Comparison of ENCODE assay signal across 1 cellular context in the genomic region with DNA sequence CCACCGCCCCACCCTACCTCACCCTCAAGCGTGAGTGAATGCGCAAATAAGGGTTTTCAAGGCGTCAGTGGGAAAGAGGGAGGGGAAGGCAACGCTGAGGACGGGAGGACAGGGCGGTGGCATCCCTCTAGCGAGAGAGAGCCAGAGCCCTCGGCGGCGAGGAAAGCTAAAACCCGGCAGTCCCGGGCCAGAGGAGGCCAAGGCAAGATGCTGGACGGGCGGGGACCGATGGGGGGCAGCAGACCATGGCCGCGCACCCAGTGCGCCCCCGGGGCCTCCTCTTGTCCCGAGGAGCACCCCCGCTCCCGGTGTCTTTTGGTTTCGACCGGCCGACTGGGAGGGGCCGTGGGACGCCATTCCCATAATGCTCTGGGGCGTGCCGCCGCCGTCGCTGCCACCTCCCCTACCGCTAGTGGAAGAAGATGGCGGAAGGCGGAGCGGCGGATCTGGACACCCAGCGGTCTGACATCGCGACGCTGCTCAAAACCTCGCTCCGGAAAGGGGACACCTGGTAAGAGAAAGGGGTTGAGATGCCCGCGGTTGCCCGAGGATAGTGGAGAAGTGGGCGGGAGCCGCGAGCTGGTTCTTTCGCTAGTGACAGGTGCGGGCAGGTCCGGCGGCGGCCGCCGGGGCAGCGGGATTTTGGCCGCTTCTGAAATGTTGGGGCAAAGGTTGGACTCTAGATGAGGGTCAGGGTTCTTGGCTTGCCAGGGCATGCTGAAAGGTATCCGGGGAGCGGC.
TF ChIP-seq lines count a peak whose summit lies in the region.

A gene (plus strand): TSS at position 412 of the 740 bp plus-strand sequence. CDS start 11 bp downstream, at position 423.

TF ChIP-seq in HepG2, 621 proteins besides CTCF, POLR2A, EP300 and RAD21 (continued from another document and continues in another):
- TF ChIP-seq MAZ (IDR thresholded peaks at IDR 0.05; ENCODE audit: borderline replicate concordance, low read depth, low read length) (peak; percentile 81; the same call in 1 of the 2 replicates), MAZ (CRISPR knock-in tag; IDR thresholded peaks at IDR 0.05; ENCODE audit: low read depth) (peak; percentile 84), ZFAT (CRISPR knock-in tag; conservative IDR thresholded peaks at IDR 0.05) (no peak), IKZF4 (CRISPR knock-in tag; IDR thresholded peaks at IDR 0.05; ENCODE audit: borderline replicate concordance, low read depth, not compliant biosample characterization) (peak; percentile 57), ZNF260 (CRISPR knock-in tag; IDR thresholded peaks at IDR 0.05; ENCODE audit: borderline replicate concordance, low read depth) (no peak), ZIK1 (CRISPR knock-in tag; IDR thresholded peaks at IDR 0.05; ENCODE audit: borderline replicate concordance, low read depth) (peak; percentile 27; the same call in 1 of the 2 replicates), ZNF235 (CRISPR knock-in tag; IDR thresholded peaks at IDR 0.05; ENCODE audit: borderline replicate concordance) (peak; percentile 68; the same call in 1 of the 2 replicates), IKZF1 (IDR thresholded peaks at IDR 0.05) (no peak), SUZ12 (IDR thresholded peaks at IDR 0.05; ENCODE audit: low read depth, low read length) (peak; percentile 49; the same call in 1 of the 2 replicates), KLF12 (CRISPR knock-in tag; IDR thresholded peaks at IDR 0.05; ENCODE audit: borderline replicate concordance) (peak; percentile 67; the same call in 1 of the 2 replicates), GPN1 (CRISPR knock-in tag; IDR thresholded peaks at IDR 0.05; ENCODE audit: borderline replicate concordance) (no peak), MED1 (CRISPR knock-in tag; IDR thresholded peaks at IDR 0.05) (peak; percentile 77), ZNF446 (CRISPR knock-in tag; IDR thresholded peaks at IDR 0.05) (peak; percentile 60; the same call in 1 of the 2 replicates), MEIS2 (CRISPR knock-in tag; IDR thresholded peaks at IDR 0.05) (no peak; the same call in 1 of the 2 replicates), TCF7L2 (IDR thresholded peaks at IDR 0.05; ENCODE audit: low read depth, low read length) (no peak), KMT2B (CRISPR knock-in tag; IDR thresholded peaks at IDR 0.05) (peak; percentile 96), ZNF564 (CRISPR knock-in tag; IDR thresholded peaks at IDR 0.05) (no peak), FOXO1 (CRISPR knock-in tag; IDR thresholded peaks at IDR 0.05) (peak; percentile 53; the same call in 1 of the 2 replicates), NR2F2 (IDR thresholded peaks at IDR 0.05; ENCODE audit: borderline replicate concordance, low read depth) (no peak), GABPA (IDR thresholded peaks at IDR 0.05; ENCODE audit: low read depth, low read length) (no peak), GABPA (CRISPR knock-in tag; IDR thresholded peaks at IDR 0.05; ENCODE audit: low read depth) (peak; percentile 70), ZNF790 (CRISPR knock-in tag; IDR thresholded peaks at IDR 0.05; ENCODE audit: borderline replicate concordance) (0 out of 2 replicates have a peak, but pooled peaks have one; percentile 86), FOXJ3 (CRISPR knock-in tag; IDR thresholded peaks at IDR 0.05; ENCODE audit: borderline replicate concordance) (no peak; the same call in 1 of the 2 replicates), ZNF383 (CRISPR knock-in tag; IDR thresholded peaks at IDR 0.05; ENCODE audit: borderline replicate concordance) (0 out of 2 replicates have a peak, but pooled peaks have one; percentile 85), IRF2 (CRISPR knock-in tag; IDR thresholded peaks at IDR 0.05) (peak; percentile 86), PRPF4 (IDR thresholded peaks at IDR 0.05; ENCODE audit: low read depth, low read length, poor library complexity, severe bottlenecking) (no peak), CEBPB (IDR thresholded peaks at IDR 0.05; ENCODE audit: borderline replicate concordance, low read depth, low read length) (no peak), RFX3 (CRISPR knock-in tag; IDR thresholded peaks at IDR 0.05) (no peak), LCORL (IDR thresholded peaks at IDR 0.05) (no peak), LCORL (CRISPR knock-in tag; IDR thresholded peaks at IDR 0.05) (peak; percentile 97), PAF1 (CRISPR knock-in tag; IDR thresholded peaks at IDR 0.05) (no peak), HNF4A (CRISPR knock-in tag; IDR thresholded peaks at IDR 0.05) (no peak), NR3C1 (CRISPR knock-in tag; IDR thresholded peaks at IDR 0.05) (no peak), HDAC6 (IDR thresholded peaks at IDR 0.05; ENCODE audit: low read depth, low read length) (no peak), ZNF546 (CRISPR knock-in tag; conservative IDR thresholded peaks at IDR 0.05) (no peak; the same call in 1 of the 2 replicates)
- TF ChIP-seq, protein P1, sequence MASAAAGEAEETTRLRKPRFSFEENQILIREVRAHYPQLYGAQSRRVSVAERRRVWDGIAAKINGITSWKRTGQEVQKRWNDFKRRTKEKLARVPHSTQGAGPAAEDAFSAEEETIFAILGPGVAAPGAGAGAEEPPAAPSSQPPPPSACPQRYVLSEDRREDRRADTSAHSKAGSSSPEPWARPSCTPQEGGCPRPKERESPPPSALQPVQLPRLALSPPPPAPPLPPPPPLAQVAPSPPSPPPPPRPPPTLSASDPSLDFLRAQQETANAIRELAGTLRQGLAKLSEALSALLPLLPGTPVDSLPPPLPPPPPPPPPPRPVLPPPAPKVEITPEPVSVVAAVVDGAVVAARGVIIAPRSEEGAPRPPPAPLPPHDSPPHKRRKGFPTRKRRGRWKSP (CRISPR knock-in tag; IDR thresholded peaks at IDR 0.05): no peak
- TF ChIP-seq, protein P2, sequence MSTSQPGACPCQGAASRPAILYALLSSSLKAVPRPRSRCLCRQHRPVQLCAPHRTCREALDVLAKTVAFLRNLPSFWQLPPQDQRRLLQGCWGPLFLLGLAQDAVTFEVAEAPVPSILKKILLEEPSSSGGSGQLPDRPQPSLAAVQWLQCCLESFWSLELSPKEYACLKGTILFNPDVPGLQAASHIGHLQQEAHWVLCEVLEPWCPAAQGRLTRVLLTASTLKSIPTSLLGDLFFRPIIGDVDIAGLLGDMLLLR (CRISPR knock-in tag; IDR thresholded peaks at IDR 0.05): peak; percentile 53; the same call in 1 of the 2 replicates
- TF ChIP-seq, protein P3, sequence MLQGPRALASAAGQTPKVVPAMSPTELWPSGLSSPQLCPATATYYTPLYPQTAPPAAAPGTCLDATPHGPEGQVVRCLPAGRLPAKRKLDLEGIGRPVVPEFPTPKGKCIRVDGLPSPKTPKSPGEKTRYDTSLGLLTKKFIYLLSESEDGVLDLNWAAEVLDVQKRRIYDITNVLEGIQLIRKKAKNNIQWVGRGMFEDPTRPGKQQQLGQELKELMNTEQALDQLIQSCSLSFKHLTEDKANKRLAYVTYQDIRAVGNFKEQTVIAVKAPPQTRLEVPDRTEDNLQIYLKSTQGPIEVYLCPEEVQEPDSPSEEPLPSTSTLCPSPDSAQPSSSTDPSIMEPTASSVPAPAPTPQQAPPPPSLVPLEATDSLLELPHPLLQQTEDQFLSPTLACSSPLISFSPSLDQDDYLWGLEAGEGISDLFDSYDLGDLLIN (CRISPR knock-in tag; IDR thresholded peaks at IDR 0.05; ENCODE audit: borderline replicate concordance): no peak
- TF ChIP-seq, protein P4, sequence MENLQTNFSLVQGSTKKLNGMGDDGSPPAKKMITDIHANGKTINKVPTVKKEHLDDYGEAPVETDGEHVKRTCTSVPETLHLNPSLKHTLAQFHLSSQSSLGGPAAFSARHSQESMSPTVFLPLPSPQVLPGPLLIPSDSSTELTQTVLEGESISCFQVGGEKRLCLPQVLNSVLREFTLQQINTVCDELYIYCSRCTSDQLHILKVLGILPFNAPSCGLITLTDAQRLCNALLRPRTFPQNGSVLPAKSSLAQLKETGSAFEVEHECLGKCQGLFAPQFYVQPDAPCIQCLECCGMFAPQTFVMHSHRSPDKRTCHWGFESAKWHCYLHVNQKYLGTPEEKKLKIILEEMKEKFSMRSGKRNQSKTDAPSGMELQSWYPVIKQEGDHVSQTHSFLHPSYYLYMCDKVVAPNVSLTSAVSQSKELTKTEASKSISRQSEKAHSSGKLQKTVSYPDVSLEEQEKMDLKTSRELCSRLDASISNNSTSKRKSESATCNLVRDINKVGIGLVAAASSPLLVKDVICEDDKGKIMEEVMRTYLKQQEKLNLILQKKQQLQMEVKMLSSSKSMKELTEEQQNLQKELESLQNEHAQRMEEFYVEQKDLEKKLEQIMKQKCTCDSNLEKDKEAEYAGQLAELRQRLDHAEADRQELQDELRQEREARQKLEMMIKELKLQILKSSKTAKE (CRISPR knock-in tag; IDR thresholded peaks at IDR 0.05; ENCODE audit: borderline replicate concordance): no peak
- TF ChIP-seq, protein P5, sequence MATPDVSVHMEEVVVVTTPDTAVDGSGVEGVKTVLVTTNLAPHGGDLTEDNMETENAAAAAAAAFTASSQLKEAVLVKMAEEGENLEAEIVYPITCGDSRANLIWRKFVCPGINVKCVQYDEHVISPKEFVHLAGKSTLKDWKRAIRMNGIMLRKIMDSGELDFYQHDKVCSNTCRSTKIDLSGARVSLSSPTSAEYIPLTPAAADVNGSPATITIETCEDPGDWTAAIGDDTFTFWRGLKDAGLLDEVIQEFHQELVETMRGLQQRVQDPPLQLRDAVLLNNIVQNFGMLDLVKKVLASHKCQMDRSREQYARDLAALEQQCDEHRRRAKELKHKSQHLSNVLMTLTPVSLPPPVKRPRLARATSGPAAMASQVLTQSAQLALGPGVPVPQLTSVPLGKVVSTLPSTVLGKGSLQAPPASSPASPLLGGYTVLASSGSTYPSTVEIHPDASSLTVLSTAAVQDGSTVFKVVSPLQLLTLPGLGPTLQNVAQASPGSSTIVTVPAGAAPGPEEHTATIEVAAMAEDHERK (CRISPR knock-in tag; IDR thresholded peaks at IDR 0.05; ENCODE audit: low read depth): 0 out of 2 replicates have a peak, but pooled peaks have one; percentile 21
- TF ChIP-seq, protein P6, sequence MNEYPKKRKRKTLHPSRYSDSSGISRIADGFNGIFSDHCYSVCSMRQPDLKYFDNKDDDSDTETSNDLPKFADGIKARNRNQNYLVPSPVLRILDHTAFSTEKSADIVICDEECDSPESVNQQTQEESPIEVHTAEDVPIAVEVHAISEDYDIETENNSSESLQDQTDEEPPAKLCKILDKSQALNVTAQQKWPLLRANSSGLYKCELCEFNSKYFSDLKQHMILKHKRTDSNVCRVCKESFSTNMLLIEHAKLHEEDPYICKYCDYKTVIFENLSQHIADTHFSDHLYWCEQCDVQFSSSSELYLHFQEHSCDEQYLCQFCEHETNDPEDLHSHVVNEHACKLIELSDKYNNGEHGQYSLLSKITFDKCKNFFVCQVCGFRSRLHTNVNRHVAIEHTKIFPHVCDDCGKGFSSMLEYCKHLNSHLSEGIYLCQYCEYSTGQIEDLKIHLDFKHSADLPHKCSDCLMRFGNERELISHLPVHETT (CRISPR knock-in tag; conservative IDR thresholded peaks at IDR 0.05): peak; percentile 71; the same call in 1 of the 2 replicates
- TF ChIP-seq, protein P7, sequence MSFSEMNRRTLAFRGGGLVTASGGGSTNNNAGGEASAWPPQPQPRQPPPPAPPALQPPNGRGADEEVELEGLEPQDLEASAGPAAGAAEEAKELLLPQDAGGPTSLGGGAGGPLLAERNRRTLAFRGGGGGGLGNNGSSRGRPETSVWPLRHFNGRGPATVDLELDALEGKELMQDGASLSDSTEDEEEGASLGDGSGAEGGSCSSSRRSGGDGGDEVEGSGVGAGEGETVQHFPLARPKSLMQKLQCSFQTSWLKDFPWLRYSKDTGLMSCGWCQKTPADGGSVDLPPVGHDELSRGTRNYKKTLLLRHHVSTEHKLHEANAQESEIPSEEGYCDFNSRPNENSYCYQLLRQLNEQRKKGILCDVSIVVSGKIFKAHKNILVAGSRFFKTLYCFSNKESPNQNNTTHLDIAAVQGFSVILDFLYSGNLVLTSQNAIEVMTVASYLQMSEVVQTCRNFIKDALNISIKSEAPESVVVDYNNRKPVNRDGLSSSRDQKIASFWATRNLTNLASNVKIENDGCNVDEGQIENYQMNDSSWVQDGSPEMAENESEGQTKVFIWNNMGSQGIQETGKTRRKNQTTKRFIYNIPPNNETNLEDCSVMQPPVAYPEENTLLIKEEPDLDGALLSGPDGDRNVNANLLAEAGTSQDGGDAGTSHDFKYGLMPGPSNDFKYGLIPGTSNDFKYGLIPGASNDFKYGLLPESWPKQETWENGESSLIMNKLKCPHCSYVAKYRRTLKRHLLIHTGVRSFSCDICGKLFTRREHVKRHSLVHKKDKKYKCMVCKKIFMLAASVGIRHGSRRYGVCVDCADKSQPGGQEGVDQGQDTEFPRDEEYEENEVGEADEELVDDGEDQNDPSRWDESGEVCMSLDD (CRISPR knock-in tag; IDR thresholded peaks at IDR 0.05; ENCODE audit: borderline replicate concordance): peak; percentile 8; the same call in 1 of the 2 replicates
- TF ChIP-seq, protein P8, sequence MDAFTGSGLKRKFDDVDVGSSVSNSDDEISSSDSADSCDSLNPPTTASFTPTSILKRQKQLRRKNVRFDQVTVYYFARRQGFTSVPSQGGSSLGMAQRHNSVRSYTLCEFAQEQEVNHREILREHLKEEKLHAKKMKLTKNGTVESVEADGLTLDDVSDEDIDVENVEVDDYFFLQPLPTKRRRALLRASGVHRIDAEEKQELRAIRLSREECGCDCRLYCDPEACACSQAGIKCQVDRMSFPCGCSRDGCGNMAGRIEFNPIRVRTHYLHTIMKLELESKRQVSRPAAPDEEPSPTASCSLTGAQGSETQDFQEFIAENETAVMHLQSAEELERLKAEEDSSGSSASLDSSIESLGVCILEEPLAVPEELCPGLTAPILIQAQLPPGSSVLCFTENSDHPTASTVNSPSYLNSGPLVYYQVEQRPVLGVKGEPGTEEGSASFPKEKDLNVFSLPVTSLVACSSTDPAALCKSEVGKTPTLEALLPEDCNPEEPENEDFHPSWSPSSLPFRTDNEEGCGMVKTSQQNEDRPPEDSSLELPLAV (CRISPR knock-in tag; conservative IDR thresholded peaks at IDR 0.05; ENCODE audit: low read depth): no peak
- TF ChIP-seq, protein P9, sequence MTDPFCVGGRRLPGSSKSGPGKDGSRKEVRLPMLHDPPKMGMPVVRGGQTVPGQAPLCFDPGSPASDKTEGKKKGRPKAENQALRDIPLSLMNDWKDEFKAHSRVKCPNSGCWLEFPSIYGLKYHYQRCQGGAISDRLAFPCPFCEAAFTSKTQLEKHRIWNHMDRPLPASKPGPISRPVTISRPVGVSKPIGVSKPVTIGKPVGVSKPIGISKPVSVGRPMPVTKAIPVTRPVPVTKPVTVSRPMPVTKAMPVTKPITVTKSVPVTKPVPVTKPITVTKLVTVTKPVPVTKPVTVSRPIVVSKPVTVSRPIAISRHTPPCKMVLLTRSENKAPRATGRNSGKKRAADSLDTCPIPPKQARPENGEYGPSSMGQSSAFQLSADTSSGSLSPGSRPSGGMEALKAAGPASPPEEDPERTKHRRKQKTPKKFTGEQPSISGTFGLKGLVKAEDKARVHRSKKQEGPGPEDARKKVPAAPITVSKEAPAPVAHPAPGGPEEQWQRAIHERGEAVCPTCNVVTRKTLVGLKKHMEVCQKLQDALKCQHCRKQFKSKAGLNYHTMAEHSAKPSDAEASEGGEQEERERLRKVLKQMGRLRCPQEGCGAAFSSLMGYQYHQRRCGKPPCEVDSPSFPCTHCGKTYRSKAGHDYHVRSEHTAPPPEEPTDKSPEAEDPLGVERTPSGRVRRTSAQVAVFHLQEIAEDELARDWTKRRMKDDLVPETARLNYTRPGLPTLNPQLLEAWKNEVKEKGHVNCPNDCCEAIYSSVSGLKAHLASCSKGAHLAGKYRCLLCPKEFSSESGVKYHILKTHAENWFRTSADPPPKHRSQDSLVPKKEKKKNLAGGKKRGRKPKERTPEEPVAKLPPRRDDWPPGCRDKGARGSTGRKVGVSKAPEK (CRISPR knock-in tag; IDR thresholded peaks at IDR 0.05; ENCODE audit: borderline replicate concordance): peak; percentile 76; the same call in 1 of the 2 replicates
- TF ChIP-seq, protein P10, sequence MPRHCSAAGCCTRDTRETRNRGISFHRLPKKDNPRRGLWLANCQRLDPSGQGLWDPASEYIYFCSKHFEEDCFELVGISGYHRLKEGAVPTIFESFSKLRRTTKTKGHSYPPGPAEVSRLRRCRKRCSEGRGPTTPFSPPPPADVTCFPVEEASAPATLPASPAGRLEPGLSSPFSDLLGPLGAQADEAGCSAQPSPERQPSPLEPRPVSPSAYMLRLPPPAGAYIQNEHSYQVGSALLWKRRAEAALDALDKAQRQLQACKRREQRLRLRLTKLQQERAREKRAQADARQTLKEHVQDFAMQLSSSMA (CRISPR knock-in tag; IDR thresholded peaks at IDR 0.05): peak; percentile 86
